28 cellular contexts compared by ENCODE assay signal in the genomic region with DNA sequence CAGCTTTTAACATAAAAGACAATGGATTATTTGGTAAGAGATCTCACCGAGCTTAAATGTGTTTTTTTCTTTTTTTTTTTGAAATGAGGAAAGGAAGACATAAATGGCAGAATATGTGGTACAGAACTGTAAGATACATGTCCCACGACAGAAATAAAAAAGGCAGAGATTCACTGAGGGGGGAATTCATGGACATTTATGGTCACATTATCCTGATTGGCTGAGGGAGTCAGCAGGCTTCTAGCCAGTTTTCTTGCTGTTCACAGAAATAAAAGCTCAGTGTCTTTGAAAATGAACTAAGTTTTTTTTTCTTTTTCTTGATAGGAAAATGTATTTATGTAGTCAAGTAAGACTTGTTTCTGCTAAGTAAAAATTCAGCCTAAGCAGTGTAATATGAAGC. TPM values are rescaled to one million over a fixed set of nuclear protein-coding genes. Genes with fewer than 3 reads are reported as not detected.
DNase-seq lines count a peak whose midpoint lies in the region; ATAC-seq and TF ChIP-seq lines count a peak whose summit lies in the region.
"Had no signal": no experiment of that assay in that cellular context is flagged by ENCODE, and none has a peak within 500 bp of the region (broad histone marks: within the 10 kb centered on the region; RNA-seq: fewer than 3 reads in every experiment).

No MANE protein-coding gene starts in this region.

- peak overlapping the region; percentile 50 for H3K9ac ChIP-seq in muscle layer of colon (ENCODE audit: low read length)
- H3K9ac ChIP-seq: GM23248 had no signal

- H3K9me3 ChIP-seq in right atrium auricular region (no peaks in the 10 kb centered on the region), muscle layer of colon (ENCODE audit: low read length) (no peaks in the 10 kb centered on the region), stomach (no peaks in the 10 kb centered on the region), osteoblast (ENCODE audit: low read depth, low read length) (no peaks in the 10 kb centered on the region)
- H3K9me3 ChIP-seq: A549, psoas muscle had no signal

- TF ChIP-seq CTCF in right atrium auricular region (IDR thresholded peaks at IDR 0.05) = no peak
- no peak for TF ChIP-seq CTCF in stomach (IDR thresholded peaks at IDR 0.05)
- no peak for TF ChIP-seq CTCF in osteoblast (IDR thresholded peaks at IDR 0.05; ENCODE audit: extremely low read depth, low read depth, low read length)

- H3K27me3 ChIP-seq in right atrium auricular region (no peaks in the 10 kb centered on the region), muscle layer of colon (ENCODE audit: control insufficient read depth in 1 of 2, insufficient read depth in 2 of 2, low read length in 2 of 2) (no peaks in the 10 kb centered on the region), stomach (no peaks in the 10 kb centered on the region), osteoblast (ENCODE audit: insufficient read depth, low read length) (no peaks in the 10 kb centered on the region)

- no peak overlapping the region for H3K4me3 ChIP-seq in right atrium auricular region
- H3K4me3 ChIP-seq in muscle layer of colon (ENCODE audit: low read depth in 1 of 2, low read length in 2 of 2) = no peak overlapping the region
- no peak overlapping the region for H3K4me3 ChIP-seq in stomach
- H3K4me3 ChIP-seq in osteoblast (ENCODE audit: insufficient read depth, low read length) = no peak overlapping the region
- H3K4me3 ChIP-seq: A549, GM23248, K562, lung, psoas muscle, skin epidermis had no signal

- WGBS in stomach, 5 donors = 60 to 84% (median 73%) methylated on average over 2 of the region's 2 CpGs

- H3K27ac ChIP-seq in right atrium auricular region (peak overlapping the region; percentile 17 to 73), muscle layer of colon (ENCODE audit: low read depth, low read length) (peak overlapping the region; percentile 82), stomach (peak overlapping the region in 4 of 5 donors; percentile 72 to 84 (median 75)), osteoblast (ENCODE audit: low read depth, low read length) (no peak overlapping the region)
- H3K27ac ChIP-seq: A549, GM23248, psoas muscle had no signal

- H3K4me1 ChIP-seq in right atrium auricular region (peaks cover 0 to 47% of the 10 kb centered on the region in 2 donors), muscle layer of colon (ENCODE audit: insufficient read depth, low read length) (peaks cover 72% of the 10 kb centered on the region), stomach (peaks cover 6 to 77% (median 52%) of the 10 kb centered on the region in 4 donors), osteoblast (ENCODE audit: insufficient read depth, low read length) (peaks cover 27% of the 10 kb centered on the region)
- H3K4me1 ChIP-seq: A549 had no signal

- DNase-seq in right atrium auricular region (ENCODE audit: low spot score) (no peak), left cardiac atrium (no peak), stomach (no peak), iPS-NIHi7 (ENCODE audit: extremely low spot score) (no peak), islet precursor cell (no peak), HPDE6-E6E7 (ENCODE audit: extremely low spot score) (no peak), osteoblast (ENCODE audit: insufficient read length, low spot score, missing footprints) (no peak)
- DNase-seq: activated CD4-positive, alpha-beta T cell treated with anti-CD3 and anti-CD28 coated beads, Interleukin-2, amount 50 U/mL, for 1 hour; activated CD8-positive, alpha-beta memory T cell treated with anti-CD3 and anti-CD28 coated beads, Interleukin-2, amount 10 ng/mL, durations not matched to agents 7 days and 5 days; activated naive CD4-positive, alpha-beta T cell treated with anti-CD3 and anti-CD28 coated beads, Interleukin-2, amount 10 ng/mL, durations not matched to agents 7 days and 5 days; caudate nucleus; dermis blood vessel endothelial cell; DMS153; GM23248; kidney; NCI-H1092 treated with DMSO at 0.1 percent for 48 hours; NCI-H1930; NCI-H69; psoas muscle; SHP77 treated with DMSO at 0.1 percent for 48 hours; stimulated activated CD4-positive, alpha-beta T cell treated with anti-CD3 and anti-CD28 coated beads, Interleukin-2, amount 100 ng/mL, for 24 hours; T-helper 9 cell had no signal

- intact Hi-C loops in left cardiac atrium (cut with DNase I) = no loop called here
- intact Hi-C loops in stomach (cut with DNase I; ENCODE audit: low total_unique reads) = loop anchor here (5.0 kb wide), 1 partner anchor 40 kb away; no protein-coding TSS in a partner anchor

- TF ChIP-seq POLR2A in stomach (IDR thresholded peaks at IDR 0.05) = no peak

- peaks cover 2% of the 10 kb centered on the region for H4K20me1 ChIP-seq in osteoblast (ENCODE audit: insufficient read depth, low read length)

- ATAC-seq in left cardiac atrium = no peak
- ATAC-seq: A549; activated CD8-positive, alpha-beta memory T cell treated with anti-CD3 and anti-CD28 coated beads, Interleukin-2, amount 10 ng/mL, durations not matched to agents 7 days and 5 days; K562; Panc1; psoas muscle had no signal

- H3K79me2 ChIP-seq in osteoblast (ENCODE audit: insufficient read depth, low read length) = peaks cover 15% of the 10 kb centered on the region

- H2AFZ ChIP-seq in osteoblast (ENCODE audit: low read length) = no peak overlapping the region
- H2AFZ ChIP-seq: GM23248 had no signal

- H3K36me3 ChIP-seq in right atrium auricular region (no peaks in the 10 kb centered on the region), muscle layer of colon (ENCODE audit: insufficient read depth, low read length) (no peaks in the 10 kb centered on the region), stomach (no peaks in the 10 kb centered on the region), osteoblast (ENCODE audit: insufficient read depth, low read length) (peaks cover 4% of the 10 kb centered on the region)

- H3K4me2 ChIP-seq in osteoblast (ENCODE audit: insufficient read depth, low read length) = no peak overlapping the region
- H3K4me2 ChIP-seq: A549 had no signal

- TF ChIP-seq EP300 in stomach (IDR thresholded peaks at IDR 0.05) = no peak

RNA-seq across cellular contexts. Expression of gene FAS, which starts 8.2 kb away (rescaled TPM):
- 10 to 100 TPM in 1 of 2 donors, 1 to 10 TPM in 1; 8.0 to 12.2 TPM for total RNA-seq in right atrium auricular region
- total RNA-seq in left cardiac atrium = 1 to 10 TPM; 6.6 to 8.1 TPM
- 100 to 1,000 TPM in 1 of 5 donors, 10 to 100 TPM in 3, not detected in 1; 19.3 to 107 (median 46.2) TPM for total RNA-seq in stomach
- polyA plus RNA-seq in stomach = 1 to 10 TPM; 5.0 to 8.4 (median 5.6) TPM
- total RNA-seq in osteoblast = 49.6 and 62.5 TPM in 2 replicates

RNA-seq across cellular contexts. Expression of gene ACTA2, which starts 29.8 kb away (rescaled TPM):
- total RNA-seq in right atrium auricular region (1,000 to 10,000 TPM in 1 of 2 donors, 100 to 1,000 TPM in 1; 934 to 1,936 TPM), left cardiac atrium (1,000 to 10,000 TPM; 1,100 to 1,897 TPM), stomach (1,000 to 10,000 TPM in 3 of 5 donors, 100 to 1,000 TPM in 2; 662 to 3,169 (median 1,551) TPM), osteoblast (501 and 855 TPM in 2 replicates)
- 1,000 to 10,000 TPM in 1 of 3 donors, 100 to 1,000 TPM in 2; 233 to 1,186 (median 339) TPM for polyA plus RNA-seq in stomach
